Comparison of ENCODE assay signal across 1 cellular context in the genomic region with DNA sequence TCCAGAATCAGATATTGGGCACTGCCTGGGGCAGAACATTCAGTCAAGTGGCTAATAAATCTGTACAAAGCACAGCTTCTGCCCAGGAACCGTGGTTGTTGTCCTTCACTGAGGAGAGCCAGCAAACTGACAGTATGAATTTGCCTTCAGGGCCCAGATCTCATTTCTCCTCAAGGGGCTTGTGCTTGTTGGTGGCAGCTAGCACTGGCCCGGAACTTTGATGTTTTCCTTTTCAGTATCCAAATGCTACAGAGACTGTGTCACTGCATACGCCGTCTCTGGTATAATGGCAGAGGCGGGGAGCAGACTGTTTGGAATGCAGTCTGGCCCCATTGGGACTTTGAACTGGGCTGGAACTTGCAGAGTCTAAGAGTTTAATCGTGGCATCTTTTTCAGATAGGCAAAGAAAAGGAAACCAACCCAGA.
TF ChIP-seq lines count a peak whose summit lies in the region.

No MANE protein-coding gene starts in this region.

TF ChIP-seq in SK-N-SH treated with all-trans-retinoic acid at 6 μM for 48 hours, 23 proteins besides CTCF, POLR2A, EP300 and RAD21 (continued from another document):
- TF ChIP-seq RARB (CRISPR knock-in tag; IDR thresholded peaks at IDR 0.05) (no peak), ARNTL (CRISPR knock-in tag; IDR thresholded peaks at IDR 0.05; ENCODE audit: borderline replicate concordance, low read depth) (no peak), SNAI2 (CRISPR knock-in tag; IDR thresholded peaks at IDR 0.05) (no peak), ZNF8 (CRISPR knock-in tag; IDR thresholded peaks at IDR 0.05) (no peak), TOX (CRISPR knock-in tag; IDR thresholded peaks at IDR 0.05; ENCODE audit: borderline replicate concordance) (no peak)
